ENCODE assay signal across 1 cellular context in the genomic region with DNA sequence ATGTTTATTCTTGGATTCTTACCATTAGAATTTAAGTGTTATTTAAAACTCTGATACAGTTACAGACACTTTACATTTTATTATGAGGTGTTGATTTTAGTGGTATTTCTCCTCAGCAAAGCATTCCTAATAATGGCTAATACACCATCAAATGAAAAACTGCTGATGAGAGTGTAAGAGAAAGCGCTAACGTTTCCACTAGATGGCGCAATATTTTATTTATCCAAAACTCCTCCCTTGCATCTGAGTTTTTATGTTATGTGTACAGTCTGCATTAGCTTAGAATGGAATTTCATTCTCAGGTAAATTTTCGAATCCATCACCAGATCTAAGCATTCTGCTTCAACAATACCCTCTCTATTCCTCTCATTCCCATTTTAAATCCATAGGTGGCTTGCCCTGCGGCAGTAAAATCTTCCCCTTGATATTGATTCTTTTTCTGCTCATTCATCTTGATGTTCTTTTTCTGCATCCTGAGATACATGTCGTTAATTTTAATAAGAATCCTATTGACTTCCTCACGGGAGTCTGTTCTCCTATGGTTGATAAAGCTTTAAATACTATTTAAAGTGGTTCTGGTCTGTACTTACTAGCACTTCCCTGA.
TF ChIP-seq lines count a peak whose summit lies in the region.

No MANE protein-coding gene starts in this region.

TF ChIP-seq in K562, 482 proteins besides CTCF, POLR2A, EP300 and RAD21 (continued from another document):
- TF ChIP-seq, protein P1, sequence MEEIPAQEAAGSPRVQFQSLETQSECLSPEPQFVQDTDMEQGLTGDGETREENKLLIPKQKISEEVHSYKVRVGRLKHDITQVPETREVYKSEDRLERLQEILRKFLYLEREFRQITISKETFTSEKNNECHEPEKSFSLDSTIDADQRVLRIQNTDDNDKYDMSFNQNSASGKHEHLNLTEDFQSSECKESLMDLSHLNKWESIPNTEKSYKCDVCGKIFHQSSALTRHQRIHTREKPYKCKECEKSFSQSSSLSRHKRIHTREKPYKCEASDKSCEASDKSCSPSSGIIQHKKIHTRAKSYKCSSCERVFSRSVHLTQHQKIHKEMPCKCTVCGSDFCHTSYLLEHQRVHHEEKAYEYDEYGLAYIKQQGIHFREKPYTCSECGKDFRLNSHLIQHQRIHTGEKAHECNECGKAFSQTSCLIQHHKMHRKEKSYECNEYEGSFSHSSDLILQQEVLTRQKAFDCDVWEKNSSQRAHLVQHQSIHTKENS (CRISPR knock-in tag; IDR thresholded peaks at IDR 0.05), result no peak
- TF ChIP-seq C11orf30 (IDR thresholded peaks at IDR 0.05; ENCODE audit: low read depth), result peak; percentile 81
- 0 out of 2 replicates have a peak, but pooled peaks have one; percentile 19 for TF ChIP-seq FOXJ2 (tag; IDR thresholded peaks at IDR 0.05)
- TF ChIP-seq SREBF1 (IDR thresholded peaks at IDR 0.05; ENCODE audit: borderline replicate concordance, low read depth, low read length), result no peak
- TF ChIP-seq BRD9 (IDR thresholded peaks at IDR 0.05; ENCODE audit: low read depth, partially characterized antibody), result peak; percentile 17
- peak; percentile 79 for TF ChIP-seq MAFG (tag; conservative IDR thresholded peaks at IDR 0.05)
- TF ChIP-seq ZNF316 (IDR thresholded peaks at IDR 0.05), result peak; percentile 88
- no peak for TF ChIP-seq ZNF174 (CRISPR knock-in tag; IDR thresholded peaks at IDR 0.05)
- 0 out of 2 replicates have a peak, but pooled peaks have one; percentile 35 for TF ChIP-seq SMC3 (conservative IDR thresholded peaks at IDR 0.05; ENCODE audit: insufficient read depth, low read depth, low read length)
- peak; percentile 60; the same call in 1 of the 2 replicates for TF ChIP-seq MAFK (IDR thresholded peaks at IDR 0.05; ENCODE audit: low read length)
- 0 out of 2 replicates have a peak, but pooled peaks have one; percentile 14 for TF ChIP-seq RAD51 (IDR thresholded peaks at IDR 0.05; ENCODE audit: borderline replicate concordance, low read depth)
- peak; percentile 72 for TF ChIP-seq CEBPB (tag; IDR thresholded peaks at IDR 0.05)
- no peak for TF ChIP-seq CREB1 (IDR thresholded peaks at IDR 0.05)
- TF ChIP-seq CREB1 (CRISPR knock-in tag; IDR thresholded peaks at IDR 0.05), result no peak; the same call in 1 of the 2 replicates
- TF ChIP-seq, protein P2, sequence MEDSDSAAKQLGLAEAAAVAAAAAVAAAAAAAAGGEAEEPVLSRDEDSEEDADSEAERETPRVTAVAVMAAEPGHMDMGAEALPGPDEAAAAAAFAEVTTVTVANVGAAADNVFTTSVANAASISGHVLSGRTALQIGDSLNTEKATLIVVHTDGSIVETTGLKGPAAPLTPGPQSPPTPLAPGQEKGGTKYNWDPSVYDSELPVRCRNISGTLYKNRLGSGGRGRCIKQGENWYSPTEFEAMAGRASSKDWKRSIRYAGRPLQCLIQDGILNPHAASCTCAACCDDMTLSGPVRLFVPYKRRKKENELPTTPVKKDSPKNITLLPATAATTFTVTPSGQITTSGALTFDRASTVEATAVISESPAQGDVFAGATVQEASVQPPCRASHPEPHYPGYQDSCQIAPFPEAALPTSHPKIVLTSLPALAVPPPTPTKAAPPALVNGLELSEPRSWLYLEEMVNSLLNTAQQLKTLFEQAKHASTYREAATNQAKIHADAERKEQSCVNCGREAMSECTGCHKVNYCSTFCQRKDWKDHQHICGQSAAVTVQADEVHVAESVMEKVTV (CRISPR knock-in tag; IDR thresholded peaks at IDR 0.05), result peak; percentile 28; the same call in 1 of the 2 replicates
- 0 out of 2 replicates have a peak, but pooled peaks have one; percentile 15 for TF ChIP-seq EP400 (IDR thresholded peaks at IDR 0.05)
- no peak for TF ChIP-seq CEBPG (CRISPR knock-in tag; IDR thresholded peaks at IDR 0.05)
- TF ChIP-seq CEBPG (tag; conservative IDR thresholded peaks at IDR 0.05 in 1 of 2, IDR thresholded peaks at IDR 0.05 in 1 of 2), result peak; percentile 60 to 80; a peak in 3 of 4 replicates
- TF ChIP-seq MAFF (IDR thresholded peaks at IDR 0.05; ENCODE audit: low read length), result peak; percentile 43; the same call in 1 of the 2 replicates
